Comparison of ENCODE assay signal across 16 cellular contexts in the genomic region with DNA sequence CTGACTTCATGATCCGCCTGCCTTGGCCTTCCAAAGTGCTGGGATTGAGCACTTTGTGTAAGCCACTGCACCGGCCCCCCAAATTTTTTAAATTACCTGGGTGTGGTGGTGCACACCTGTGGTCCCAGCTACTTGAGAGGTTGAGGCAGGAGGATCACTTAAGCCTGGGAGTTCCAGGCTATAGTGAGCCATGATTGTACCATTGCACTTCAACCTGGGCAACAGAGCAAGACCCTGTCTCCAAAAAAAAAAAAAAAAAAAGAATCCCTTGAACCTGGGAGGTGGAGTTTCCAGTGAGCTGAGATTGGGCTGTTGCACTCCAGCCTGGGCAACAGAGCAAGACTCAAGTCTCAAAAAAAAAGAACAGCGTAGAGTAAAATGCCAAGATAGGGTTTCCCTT. TPM values are rescaled to one million over a fixed set of nuclear protein-coding genes. Genes with fewer than 3 reads are reported as not detected.
DNase-seq lines count a peak whose midpoint lies in the region; ATAC-seq and FAIRE-seq lines count a peak whose summit lies in the region.
"Had no signal": no experiment of that assay in that cellular context is flagged by ENCODE, and none has a peak within 500 bp of the region (broad histone marks: within the 10 kb centered on the region; RNA-seq: fewer than 3 reads in every experiment).

No MANE protein-coding gene starts in this region.

- no peaks in the 10 kb centered on the region for H3K27me3 Mint-ChIP-seq in stimulated activated naive CD8-positive, alpha-beta T cell treated with anti-CD3 and anti-CD28 coated beads, Interleukin-15, Interleukin-2, amounts not matched to agents 100 ng/mL and 50 ng/mL, for 24 hours
- H3K27me3 Mint-ChIP-seq in activated T-helper 2 cell treated with anti-CD3 and anti-CD28 coated beads, Interferon-gamma antibody, Interleukin-2, Interleukin-4, amounts not matched to agents 10 μg/mL and 5 μg/mL and 100 μg/mL, durations not matched to agents 14 hours and 24 hours and 36 hours (ENCODE audit: low read depth): no peaks in the 10 kb centered on the region
- H3K27me3 Mint-ChIP-seq: dendritic cell treated with granulocyte-macrophage colony-stimulating factor and Interleukin-4, amounts not matched to agents 40 ng/mL and 50 ng/mL, for 4 days; stimulated activated memory B cell treated with anti-CD40 and anti-IgM and Interleukin-4, amounts not matched to agents 10 μg/mL and 1 μg/mL and 100 μg/mL, for 72 hours had no signal

- intact Hi-C loops in activated T-helper 2 cell treated with anti-CD3 and anti-CD28 coated beads, Interferon-gamma antibody, Interleukin-2, Interleukin-4, amounts not matched to agents 10 μg/mL and 5 μg/mL and 100 μg/mL, durations not matched to agents 14 hours and 24 hours and 36 hours (cut with micrococcal nuclease): loop anchor here (2.0 kb wide), 1 partner anchor 16 kb away; the partner anchor contains the start of genes VPS9D1 and ZNF276

- H3K9me3 Mint-ChIP-seq in stimulated activated naive CD8-positive, alpha-beta T cell treated with anti-CD3 and anti-CD28 coated beads, Interleukin-15, Interleukin-2, amounts not matched to agents 100 ng/mL and 50 ng/mL, for 24 hours: no peaks in the 10 kb centered on the region
- H3K9me3 Mint-ChIP-seq in activated T-helper 2 cell treated with anti-CD3 and anti-CD28 coated beads, Interferon-gamma antibody, Interleukin-2, Interleukin-4, amounts not matched to agents 10 μg/mL and 5 μg/mL and 100 μg/mL, durations not matched to agents 14 hours and 24 hours and 36 hours: no peaks in the 10 kb centered on the region
- H3K9me3 Mint-ChIP-seq: dendritic cell treated with granulocyte-macrophage colony-stimulating factor and Interleukin-4, amounts not matched to agents 40 ng/mL and 50 ng/mL, for 4 days; stimulated activated memory B cell treated with anti-CD40 and anti-IgM and Interleukin-4, amounts not matched to agents 10 μg/mL and 1 μg/mL and 100 μg/mL, for 72 hours had no signal

- H3K4me3 Mint-ChIP-seq in stimulated activated naive CD8-positive, alpha-beta T cell treated with anti-CD3 and anti-CD28 coated beads, Interleukin-15, Interleukin-2, amounts not matched to agents 100 ng/mL and 50 ng/mL, for 24 hours: no peak overlapping the region
- no peak overlapping the region for H3K4me3 Mint-ChIP-seq in activated T-helper 2 cell treated with anti-CD3 and anti-CD28 coated beads, Interferon-gamma antibody, Interleukin-2, Interleukin-4, amounts not matched to agents 10 μg/mL and 5 μg/mL and 100 μg/mL, durations not matched to agents 14 hours and 24 hours and 36 hours (ENCODE audit: low read depth)
- H3K4me3 Mint-ChIP-seq: dendritic cell treated with granulocyte-macrophage colony-stimulating factor and Interleukin-4, amounts not matched to agents 40 ng/mL and 50 ng/mL, for 4 days; stimulated activated memory B cell treated with anti-CD40 and anti-IgM and Interleukin-4, amounts not matched to agents 10 μg/mL and 1 μg/mL and 100 μg/mL, for 72 hours had no signal

- DNase-seq in stimulated activated naive CD8-positive, alpha-beta T cell treated with anti-CD3 and anti-CD28 coated beads, Interleukin-15, Interleukin-2, amounts not matched to agents 100 U/mL and 50 U/mL, for 24 hours: no peak
- no peak for DNase-seq in activated T-helper 2 cell treated with anti-CD3 and anti-CD28 coated beads, Interferon-gamma antibody, Interleukin-2, Interleukin-4, amounts not matched to agents 10 μg/mL and 5 μg/mL and 100 μg/mL, durations not matched to agents 14 hours and 24 hours and 36 hours (ENCODE audit: low spot score)
- no peak for DNase-seq in frontal cortex (ENCODE audit: low spot score in 2 of 2)
- DNase-seq: amygdala, GF-D8, mammary epithelial cell, NCI-H1105 treated with DMSO at 0.1 percent for 48 hours, NCI-H2081, NCI-H82, nucleus accumbens, SK-N-SH, small intestine had no signal

- peaks cover 80% of the 10 kb centered on the region for H3K36me3 Mint-ChIP-seq in stimulated activated naive CD8-positive, alpha-beta T cell treated with anti-CD3 and anti-CD28 coated beads, Interleukin-15, Interleukin-2, amounts not matched to agents 100 ng/mL and 50 ng/mL, for 24 hours (ENCODE audit: low read depth)
- H3K36me3 Mint-ChIP-seq in activated T-helper 2 cell treated with anti-CD3 and anti-CD28 coated beads, Interferon-gamma antibody, Interleukin-2, Interleukin-4, amounts not matched to agents 10 μg/mL and 5 μg/mL and 100 μg/mL, durations not matched to agents 14 hours and 24 hours and 36 hours (ENCODE audit: low read depth): peaks cover 91% of the 10 kb centered on the region

- no peak for FAIRE-seq in frontal cortex (lab: Jason Lieb, UNC)
- FAIRE-seq: small intestine had no signal

- peaks cover 24% of the 10 kb centered on the region for H3K4me1 Mint-ChIP-seq in stimulated activated naive CD8-positive, alpha-beta T cell treated with anti-CD3 and anti-CD28 coated beads, Interleukin-15, Interleukin-2, amounts not matched to agents 100 ng/mL and 50 ng/mL, for 24 hours (ENCODE audit: low read depth)
- H3K4me1 Mint-ChIP-seq in activated T-helper 2 cell treated with anti-CD3 and anti-CD28 coated beads, Interferon-gamma antibody, Interleukin-2, Interleukin-4, amounts not matched to agents 10 μg/mL and 5 μg/mL and 100 μg/mL, durations not matched to agents 14 hours and 24 hours and 36 hours (ENCODE audit: low read depth): peaks cover 18% of the 10 kb centered on the region

- ATAC-seq in stimulated activated naive CD8-positive, alpha-beta T cell treated with anti-CD3 and anti-CD28 coated beads, Interleukin-15, Interleukin-2, amounts not matched to agents 100 U/mL and 50 U/mL, for 24 hours: no peak
- no peak for ATAC-seq in HG03196 (IDR thresholded peaks at IDR 0.05; ENCODE audit: unreplicated experiment)
- ATAC-seq: stimulated activated memory B cell treated with anti-CD40 and anti-IgM and Interleukin-4, amounts not matched to agents 10 μg/mL and 1 μg/mL and 100 μg/mL, for 72 hours had no signal

- peak overlapping the region; percentile 72 for H3K27ac Mint-ChIP-seq in stimulated activated naive CD8-positive, alpha-beta T cell treated with anti-CD3 and anti-CD28 coated beads, Interleukin-15, Interleukin-2, amounts not matched to agents 100 ng/mL and 50 ng/mL, for 24 hours
- peak overlapping the region; percentile 58 for H3K27ac Mint-ChIP-seq in activated T-helper 2 cell treated with anti-CD3 and anti-CD28 coated beads, Interferon-gamma antibody, Interleukin-2, Interleukin-4, amounts not matched to agents 10 μg/mL and 5 μg/mL and 100 μg/mL, durations not matched to agents 14 hours and 24 hours and 36 hours
- H3K27ac Mint-ChIP-seq: dendritic cell treated with granulocyte-macrophage colony-stimulating factor and Interleukin-4, amounts not matched to agents 40 ng/mL and 50 ng/mL, for 4 days; stimulated activated memory B cell treated with anti-CD40 and anti-IgM and Interleukin-4, amounts not matched to agents 10 μg/mL and 1 μg/mL and 100 μg/mL, for 72 hours had no signal

RNA-seq across cellular contexts. Expression of gene ZNF276, which starts 15.2 kb away (rescaled TPM):
- total RNA-seq in activated T-helper 2 cell treated with anti-CD3 and anti-CD28 coated beads, Interferon-gamma antibody, Interleukin-2, Interleukin-4, amounts not matched to agents 10 μg/mL and 5 μg/mL and 100 μg/mL, durations not matched to agents 14 hours and 24 hours and 36 hours: 34.4 and 35.5 TPM in 2 replicates
- total RNA-seq in frontal cortex: 11.8 TPM

RNA-seq across cellular contexts. Expression of gene VPS9D1, which starts 15.9 kb away (rescaled TPM):
- 4.6 and 4.8 TPM in 2 replicates for total RNA-seq in activated T-helper 2 cell treated with anti-CD3 and anti-CD28 coated beads, Interferon-gamma antibody, Interleukin-2, Interleukin-4, amounts not matched to agents 10 μg/mL and 5 μg/mL and 100 μg/mL, durations not matched to agents 14 hours and 24 hours and 36 hours
- total RNA-seq in frontal cortex: 7.7 TPM

RNA-seq across cellular contexts. Expression of gene SPATA2L, which starts 35.0 kb away (rescaled TPM):
- total RNA-seq in activated T-helper 2 cell treated with anti-CD3 and anti-CD28 coated beads, Interferon-gamma antibody, Interleukin-2, Interleukin-4, amounts not matched to agents 10 μg/mL and 5 μg/mL and 100 μg/mL, durations not matched to agents 14 hours and 24 hours and 36 hours: 10.9 and 12.9 TPM in 2 replicates
- total RNA-seq in frontal cortex: 20.0 TPM

RNA-seq across cellular contexts. Expression of gene CDK10, which starts 50.1 kb away (rescaled TPM):
- total RNA-seq in activated T-helper 2 cell treated with anti-CD3 and anti-CD28 coated beads, Interferon-gamma antibody, Interleukin-2, Interleukin-4, amounts not matched to agents 10 μg/mL and 5 μg/mL and 100 μg/mL, durations not matched to agents 14 hours and 24 hours and 36 hours: 95.5 and 103 TPM in 2 replicates
- 30.6 TPM for total RNA-seq in frontal cortex
